Comparison of ENCODE assay signal across 8 cellular contexts in the genomic region with DNA sequence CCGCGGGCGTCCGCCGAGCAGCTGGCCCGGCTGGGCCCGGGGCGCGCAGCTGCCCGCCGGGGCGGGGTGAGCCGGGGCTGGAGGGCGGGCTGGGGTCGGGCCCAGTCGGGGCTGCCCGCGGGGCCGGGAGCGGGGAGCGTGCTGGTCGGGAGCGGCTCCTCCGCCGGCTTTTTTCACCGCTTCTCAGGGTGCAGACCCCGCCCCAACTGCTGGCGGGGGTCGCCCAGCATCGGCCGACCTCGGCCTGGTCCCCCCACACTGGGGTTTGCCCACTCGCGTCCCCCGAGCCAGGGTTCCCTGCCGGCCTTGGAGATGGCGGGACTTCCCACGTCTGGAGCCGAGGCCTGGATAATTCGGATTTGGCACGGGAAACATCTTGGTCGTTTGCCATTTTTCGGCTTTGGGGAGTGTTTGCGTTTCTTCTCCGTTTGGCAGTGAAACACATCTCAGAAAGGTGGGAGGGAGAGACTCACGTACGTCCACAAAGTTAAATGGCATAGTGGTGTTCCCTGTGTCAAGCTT. TPM values are rescaled to one million over a fixed set of nuclear protein-coding genes. Genes with fewer than 3 reads are reported as not detected.
DNase-seq lines count a peak whose midpoint lies in the region; ATAC-seq and TF ChIP-seq lines count a peak whose summit lies in the region.

No MANE protein-coding gene starts in this region.

- H3K36me3 ChIP-seq in DOHH2 (ENCODE audit: control insufficient read depth, low read length): peaks cover 28% of the 10 kb centered on the region

- no peak for DNase-seq in Jurkat, Clone E6-1 (ENCODE audit: low read depth, low spot score)
- peak; percentile 24 for DNase-seq in activated CD4-positive, alpha-beta memory T cell treated with anti-CD3 and anti-CD28 coated beads for 36 hours
- DNase-seq in naive thymus-derived CD8-positive, alpha-beta T cell: peak in 4 of 10 donors; percentile 22 to 39 (median 28)
- DNase-seq in NCI-H1436 treated with DMSO at 0.1 percent for 48 hours (lab: John Stamatoyannopoulos, UW) (no peak), NAMALWA (ENCODE audit: low spot score) (no peak)

- CTCF ChIA-PET in activated CD4-positive, alpha-beta memory T cell treated with anti-CD3 and anti-CD28 coated beads for 36 hours (lab: Charles Lee): interaction anchor here (1.0 kb wide), 1 partner anchor 77 kb away, joined by 5 read pairs; no protein-coding TSS in a partner anchor

- no peaks in the 10 kb centered on the region for H3K9me3 Mint-ChIP-seq in activated CD4-positive, alpha-beta memory T cell treated with anti-CD3 and anti-CD28 coated beads for 36 hours
- H3K9me3 Mint-ChIP-seq in naive thymus-derived CD8-positive, alpha-beta T cell: no peaks in the 10 kb centered on the region

- TF ChIP-seq CTCF in DOHH2 (IDR thresholded peaks at IDR 0.05; ENCODE audit: low read depth, low read length, poor library complexity, severe bottlenecking): no peak

- H3K9me2 ChIP-seq in DOHH2 (replicated peaks; ENCODE audit: control insufficient read depth, low read length): no peaks in the 10 kb centered on the region

- peak overlapping the region; percentile 81 for H3K4me2 ChIP-seq in DOHH2 (ENCODE audit: low read length)

- peaks cover 35% of the 10 kb centered on the region for H3K4me1 ChIP-seq in DOHH2 (ENCODE audit: control insufficient read depth, low read length)

- peaks cover 18% of the 10 kb centered on the region for H3K36me3 Mint-ChIP-seq in activated CD4-positive, alpha-beta memory T cell treated with anti-CD3 and anti-CD28 coated beads for 36 hours
- H3K36me3 Mint-ChIP-seq in naive thymus-derived CD8-positive, alpha-beta T cell: peaks cover 0 to 13% (median 4%) of the 10 kb centered on the region in 3 donors

- ATAC-seq in GM21576 (IDR thresholded peaks at IDR 0.05; ENCODE audit: unreplicated experiment) (peak; percentile 18), esophagus mucosa (peak; percentile 42)
- peak; percentile 2 to 6 for ATAC-seq in naive thymus-derived CD8-positive, alpha-beta T cell

- H3K27me3 Mint-ChIP-seq in activated CD4-positive, alpha-beta memory T cell treated with anti-CD3 and anti-CD28 coated beads for 36 hours: peaks cover 1% of the 10 kb centered on the region
- peaks cover 0 to 3% (median 0%) of the 10 kb centered on the region in 5 donors for H3K27me3 Mint-ChIP-seq in naive thymus-derived CD8-positive, alpha-beta T cell

- peak overlapping the region; percentile 87 for H3K4me3 ChIP-seq in DOHH2 (ENCODE audit: low read length)
- peak overlapping the region; percentile 61 for H3K4me3 ChIP-seq in Jurkat, Clone E6-1 (ENCODE audit: low read length)

- H3K27me3 ChIP-seq in DOHH2 (ENCODE audit: control insufficient read depth, low read length): no peaks in the 10 kb centered on the region

- H3K79me2 ChIP-seq in DOHH2 (ENCODE audit: control insufficient read depth, low read length): peaks cover 71% of the 10 kb centered on the region

- H3K27ac Mint-ChIP-seq in activated CD4-positive, alpha-beta memory T cell treated with anti-CD3 and anti-CD28 coated beads for 36 hours: peak overlapping the region; percentile 91
- H3K27ac Mint-ChIP-seq in naive thymus-derived CD8-positive, alpha-beta T cell: peak overlapping the region; percentile 84 to 99 (median 98)

- H3K9me3 ChIP-seq in DOHH2 (ENCODE audit: control insufficient read depth, insufficient read depth, low read length): no peaks in the 10 kb centered on the region

- H3K27ac ChIP-seq in DOHH2 (ENCODE audit: low read depth, low read length): peak overlapping the region; percentile 52

- peaks cover 43% of the 10 kb centered on the region for H3K4me1 Mint-ChIP-seq in activated CD4-positive, alpha-beta memory T cell treated with anti-CD3 and anti-CD28 coated beads for 36 hours (ENCODE audit: low read depth)
- H3K4me1 Mint-ChIP-seq in naive thymus-derived CD8-positive, alpha-beta T cell: peaks cover 17 to 52% (median 47%) of the 10 kb centered on the region in 4 donors

- peaks cover 17% of the 10 kb centered on the region for H4K20me1 ChIP-seq in DOHH2 (ENCODE audit: control insufficient read depth, insufficient read depth, low read depth, low read length)

- peak overlapping the region; percentile 90 for H3K4me3 Mint-ChIP-seq in activated CD4-positive, alpha-beta memory T cell treated with anti-CD3 and anti-CD28 coated beads for 36 hours
- H3K4me3 Mint-ChIP-seq in naive thymus-derived CD8-positive, alpha-beta T cell: peak overlapping the region; percentile 86 to 98 (median 96)

- intact Hi-C loops in activated CD4-positive, alpha-beta memory T cell treated with anti-CD3 and anti-CD28 coated beads for 36 hours (cut with micrococcal nuclease): loop anchor here (2.0 kb wide), 2 partner anchors 73 to 77 kb away; partner anchors contain the start of gene SBDS

- POLR2A ChIA-PET in activated CD4-positive, alpha-beta memory T cell treated with anti-CD3 and anti-CD28 coated beads for 36 hours (lab: Charles Lee): interaction anchor here (0.7 to 3.1 kb wide), 7 partner anchors 9 to 181 kb away, joined by 3 to 26 read pairs (median 4); partner anchors contain the start of genes RABGEF1, SBDS and TYW1
- POLR2A ChIA-PET in naive thymus-derived CD8-positive, alpha-beta T cell (lab: Charles Lee): interaction anchor here (0.7 to 3.6 kb wide), 15 partner anchors 9 to 1171 kb away, joined by 3 to 50 read pairs (median 5); partner anchors contain the start of genes RABGEF1, SBDS and TYW1

- 0 out of 2 replicates have a peak, but pooled peaks cover 6% of the 10 kb centered on the region for H3F3A ChIP-seq in DOHH2 (ENCODE audit: control insufficient read depth, insufficient read depth)

RNA-seq across cellular contexts. Expression of gene TMEM248, which starts 0.4 kb away (rescaled TPM):
- polyA plus RNA-seq in Jurkat, Clone E6-1 (2012; ENCODE audit: insufficient read depth, insufficient read length): 45.5 TPM
- 10 to 100 TPM; 67.2 to 70.3 TPM for total RNA-seq in activated CD4-positive, alpha-beta memory T cell treated with anti-CD3 and anti-CD28 coated beads for 36 hours
- total RNA-seq in esophagus mucosa: 48.8 TPM
- total RNA-seq in naive thymus-derived CD8-positive, alpha-beta T cell: 10 to 100 TPM; 92.2 to 97.1 TPM
- 100 to 1,000 TPM in 2 of 3 donors, 10 to 100 TPM in 1; 93.5 to 113 (median 103) TPM for polyA plus RNA-seq in naive thymus-derived CD8-positive, alpha-beta T cell
